Comparison of ENCODE assay signal across 8 cellular contexts in the genomic region with DNA sequence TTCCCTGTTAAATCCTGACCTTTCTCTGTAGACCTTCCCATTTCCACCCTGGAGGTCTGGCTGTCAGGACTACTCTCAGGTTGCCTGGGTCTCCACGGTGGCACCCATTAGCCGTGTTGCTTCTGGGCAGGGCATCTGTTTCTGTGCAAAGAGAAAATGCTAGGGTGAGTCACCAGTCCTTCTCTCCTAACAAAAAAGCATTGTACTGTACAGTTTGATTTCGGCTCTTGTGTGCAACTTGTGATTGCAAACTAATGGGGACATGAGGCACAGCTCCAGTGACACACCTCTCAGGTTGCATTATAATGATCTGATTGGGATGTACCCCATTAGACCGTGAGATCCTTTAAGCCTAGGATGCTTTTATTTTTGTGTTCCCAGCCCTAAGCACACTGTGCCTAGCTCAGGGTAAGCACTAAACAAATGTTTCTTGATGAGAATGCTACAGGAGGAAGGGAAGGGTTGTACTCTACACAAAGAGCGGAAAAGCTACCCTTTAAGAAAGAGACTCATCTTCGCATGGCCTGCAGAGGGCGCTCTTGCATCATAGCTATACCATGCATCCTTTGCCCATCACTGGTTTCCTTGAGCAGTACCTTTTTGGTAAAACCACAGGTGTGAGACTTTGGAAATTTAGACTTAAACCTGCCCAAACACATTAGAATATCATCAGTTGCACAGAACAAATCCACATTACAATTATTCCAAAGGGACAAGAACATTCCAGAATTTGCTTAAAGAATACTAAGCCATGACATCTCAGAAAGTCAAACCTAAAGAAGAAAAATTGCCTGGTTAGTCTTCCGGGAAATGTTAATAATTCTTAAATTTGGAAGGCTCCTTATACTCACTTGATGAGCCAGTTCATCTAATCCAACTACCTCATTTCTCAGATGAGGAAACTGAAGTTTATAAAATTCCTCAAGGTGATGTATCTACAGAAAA. TPM values are rescaled to one million over a fixed set of nuclear protein-coding genes. Genes with fewer than 3 reads are reported as not detected.
DNase-seq lines count a peak whose midpoint lies in the region; ATAC-seq, FAIRE-seq and TF ChIP-seq lines count a peak whose summit lies in the region.

No MANE protein-coding gene starts in this region.

- no peak overlapping the region for H3K27ac ChIP-seq in kidney (ENCODE audit: low read depth in 2 of 2, low read length in 2 of 2)

- intact Hi-C loops in activated B cell treated with CpG ODN at 0.5 μM for 24 hours (cut with micrococcal nuclease): loop anchor here (1.0 to 10.0 kb wide), 10 partner anchors 21 to 1308 kb away; partner anchors contain the start of gene TRIM13
- intact Hi-C loops in kidney (cut with DNase I): no loop called here

- peak; percentile 86 for ATAC-seq in activated B cell treated with CpG ODN at 0.5 μM for 24 hours (ENCODE audit: low read depth)
- no peak for ATAC-seq in HG02938 (IDR thresholded peaks at IDR 0.05; ENCODE audit: unreplicated experiment)

- H3K36me3 ChIP-seq in bronchial epithelial cell (ENCODE audit: control insufficient read depth, insufficient read depth, low read length): no peaks in the 10 kb centered on the region
- no peaks in the 10 kb centered on the region for H3K36me3 ChIP-seq in kidney (ENCODE audit: control insufficient read depth in 1 of 2, insufficient read depth in 2 of 2, low read length in 2 of 2)

- H3K36me3 Mint-ChIP-seq in activated B cell treated with CpG ODN at 0.5 μM for 24 hours (ENCODE audit: low read depth): no peaks in the 10 kb centered on the region

- POLR2A ChIA-PET in activated B cell treated with CpG ODN at 0.5 μM for 24 hours (lab: Charles Lee): interaction anchor here (0.6 to 2.4 kb wide), 8 partner anchors 20 to 935 kb away, joined by 3 to 18 read pairs (median 10); partner anchors contain the start of gene TRIM13

- H3K4me1 Mint-ChIP-seq in activated B cell treated with CpG ODN at 0.5 μM for 24 hours: peaks cover 2% of the 10 kb centered on the region

- H3K4me1 ChIP-seq in kidney (ENCODE audit: control insufficient read depth in 1 of 2, insufficient read depth in 1 of 2, low read depth in 1 of 2, low read length in 2 of 2): no peaks in the 10 kb centered on the region

- DNase-seq in DMS153 (lab: John Stamatoyannopoulos, UW): peak; percentile 37
- DNase-seq in H4 (ENCODE audit: low spot score): peak; percentile 54
- DNase-seq in NCI-H2107 treated with DMSO at 0.1 percent for 48 hours (lab: John Stamatoyannopoulos, UW; ENCODE audit: unreplicated experiment): peak; percentile 60
- peak; percentile 57 for DNase-seq in activated B cell treated with CpG ODN at 0.5 μM for 24 hours
- peak; percentile 66 for DNase-seq in bronchial epithelial cell (ENCODE audit: low read depth)
- DNase-seq in kidney: peak; percentile 82
- peak; percentile 78 to 81 for DNase-seq in stimulated activated CD4-positive, alpha-beta T cell treated with anti-CD3 and anti-CD28 coated beads, Interleukin-2, amount 100 ng/mL, for 24 hours

- no peaks in the 10 kb centered on the region for H3K9me3 ChIP-seq in kidney (ENCODE audit: control insufficient read depth in 1 of 2, low read length in 2 of 2)

- H3K27ac Mint-ChIP-seq in activated B cell treated with CpG ODN at 0.5 μM for 24 hours: no peak overlapping the region

- no peak overlapping the region for H3K4me3 Mint-ChIP-seq in activated B cell treated with CpG ODN at 0.5 μM for 24 hours

- TF ChIP-seq CTCF in activated B cell treated with CpG ODN at 0.5 μM for 24 hours (IDR thresholded peaks at IDR 0.05) (no peak), bronchial epithelial cell (IDR thresholded peaks at IDR 0.05; ENCODE audit: insufficient read depth, low read length, severe bottlenecking) (peak; percentile 88), kidney (IDR thresholded peaks at IDR 0.05; ENCODE audit: borderline replicate concordance, extremely low read depth, insufficient read depth) (peak; percentile 90)

- H3K27me3 ChIP-seq in bronchial epithelial cell (ENCODE audit: control insufficient read depth, insufficient read depth, low read length): no peaks in the 10 kb centered on the region

- H3K9me3 Mint-ChIP-seq in activated B cell treated with CpG ODN at 0.5 μM for 24 hours: no peaks in the 10 kb centered on the region

- peak; percentile 13 for FAIRE-seq in bronchial epithelial cell (lab: Jason Lieb, UNC)
- FAIRE-seq in kidney (lab: Jason Lieb, UNC): no peak

- CTCF ChIA-PET in activated B cell treated with CpG ODN at 0.5 μM for 24 hours (lab: Charles Lee): interaction anchor here (0.6 to 5.8 kb wide), 41 partner anchors 11 to 1310 kb away, joined by 3 to 82 read pairs (median 4); partner anchors contain the start of genes RNASEH2B, SPRYD7 and TRIM13

- no peak overlapping the region for H3K4me3 ChIP-seq in bronchial epithelial cell (ENCODE audit: low read depth, low read length)
- no peak overlapping the region for H3K4me3 ChIP-seq in kidney (ENCODE audit: low read length in 2 of 2)

- H3K9ac ChIP-seq in kidney (ENCODE audit: low read length in 2 of 2): no peak overlapping the region

- no peaks in the 10 kb centered on the region for H3K27me3 Mint-ChIP-seq in activated B cell treated with CpG ODN at 0.5 μM for 24 hours

RNA-seq across cellular contexts. Expression of gene TRIM13, which starts 20.3 kb away (rescaled TPM):
- 10.8 and 13.8 TPM in 2 replicates for total RNA-seq in H4 (2014; rRNA removed; shearing (Covaris generic))
- total RNA-seq in activated B cell treated with CpG ODN at 0.5 μM for 24 hours (49.3 and 54.4 TPM in 2 replicates), bronchial epithelial cell (17.5 and 19.0 TPM in 2 replicates), kidney (29.9 TPM)
- 28.2 TPM for polyA plus RNA-seq in kidney (ENCODE audit: insufficient read depth, low read depth, low replicate concordance)

RNA-seq across cellular contexts. Expression of gene KCNRG, which starts 38.7 kb away (rescaled TPM):
- total RNA-seq in H4 (2014; rRNA removed; shearing (Covaris generic)): not detected in 2 replicates
- total RNA-seq in activated B cell treated with CpG ODN at 0.5 μM for 24 hours (1.9 and 3.1 TPM in 2 replicates), bronchial epithelial cell (4.2 and 4.5 TPM in 2 replicates), kidney (0.69 TPM)
- 0.34 TPM for polyA plus RNA-seq in kidney (ENCODE audit: insufficient read depth, low read depth, low replicate concordance)

RNA-seq across cellular contexts. Expression of gene SPRYD7, which starts 40.4 kb away (rescaled TPM):
- total RNA-seq in H4 (2014; rRNA removed; shearing (Covaris generic)): 5.0 and 6.3 TPM in 2 replicates
- total RNA-seq in activated B cell treated with CpG ODN at 0.5 μM for 24 hours (3.7 and 4.5 TPM in 2 replicates), bronchial epithelial cell (5.0 and 7.4 TPM in 2 replicates), kidney (6.6 TPM)
- polyA plus RNA-seq in kidney (ENCODE audit: insufficient read depth, low read depth, low replicate concordance): 12.1 TPM
